In genomic region chr14:22588419-22589095, GRCh38 we compare ENCODE assay signal across 8 cellular contexts. TPM values are rescaled to one million over a fixed set of nuclear protein-coding genes. Genes with fewer than 3 reads are reported as not detected.
DNase-seq lines count a peak whose midpoint lies in the region; ATAC-seq, FAIRE-seq and TF ChIP-seq lines count a peak whose summit lies in the region.

No MANE protein-coding gene starts in this region.

- H3K9me3 Mint-ChIP-seq in activated CD8-positive, alpha-beta memory T cell treated with anti-CD3 and anti-CD28 coated beads, Interleukin-2, amount 10 ng/mL, durations not matched to agents 7 days and 5 days (ENCODE audit: low read depth) = no peaks in the 10 kb centered on the region
- H3K9me3 Mint-ChIP-seq in activated naive CD8-positive, alpha-beta T cell treated with anti-CD3 and anti-CD28 coated beads for 36 hours = no peaks in the 10 kb centered on the region

- peaks cover 64% of the 10 kb centered on the region for H3K4me1 Mint-ChIP-seq in activated CD8-positive, alpha-beta memory T cell treated with anti-CD3 and anti-CD28 coated beads, Interleukin-2, amount 10 ng/mL, durations not matched to agents 7 days and 5 days
- peaks cover 75% of the 10 kb centered on the region for H3K4me1 Mint-ChIP-seq in activated naive CD8-positive, alpha-beta T cell treated with anti-CD3 and anti-CD28 coated beads for 36 hours

- peak overlapping the region; percentile 100 for H3K27ac Mint-ChIP-seq in activated CD8-positive, alpha-beta memory T cell treated with anti-CD3 and anti-CD28 coated beads, Interleukin-2, amount 10 ng/mL, durations not matched to agents 7 days and 5 days
- peak overlapping the region; percentile 99 for H3K27ac Mint-ChIP-seq in activated naive CD8-positive, alpha-beta T cell treated with anti-CD3 and anti-CD28 coated beads for 36 hours

- no peaks in the 10 kb centered on the region for H4K20me1 ChIP-seq in HepG2 (ENCODE audit: insufficient read depth, low read length)

- peaks cover 2% of the 10 kb centered on the region for H3K27me3 Mint-ChIP-seq in activated CD8-positive, alpha-beta memory T cell treated with anti-CD3 and anti-CD28 coated beads, Interleukin-2, amount 10 ng/mL, durations not matched to agents 7 days and 5 days
- H3K27me3 Mint-ChIP-seq in activated naive CD8-positive, alpha-beta T cell treated with anti-CD3 and anti-CD28 coated beads for 36 hours = peaks cover 4% of the 10 kb centered on the region

- peaks cover 48% of the 10 kb centered on the region for H3K79me2 ChIP-seq in HepG2 (ENCODE audit: insufficient read depth, low read length)

- peaks cover 0 to 16% of the 10 kb centered on the region in 2 experiments; a peak in 2 of 5 replicates for H3K27me3 ChIP-seq in HepG2 (ENCODE audit: control insufficient read depth in 1 of 2, insufficient read depth in 2 of 2, low read length in 2 of 2)
- no peaks in the 10 kb centered on the region for H3K27me3 ChIP-seq in tibial nerve

- H3K4me1 ChIP-seq in HepG2 (ENCODE audit: insufficient read depth, low read length) = peaks cover 56% of the 10 kb centered on the region
- H3K4me1 ChIP-seq in tibial nerve = peaks cover 0 to 56% (median 9%) of the 10 kb centered on the region in 4 donors

- peak overlapping the region; percentile 85 to 92 (median 86) for H3K4me3 ChIP-seq in HepG2 (replicated peaks in 1 of 3; ENCODE audit: insufficient read depth in 1 of 3, low read depth in 2 of 3, low read length in 3 of 3)
- peak overlapping the region; percentile 41 to 83 (median 67) for H3K4me3 ChIP-seq in tibial nerve

- H3K4me3 Mint-ChIP-seq in activated CD8-positive, alpha-beta memory T cell treated with anti-CD3 and anti-CD28 coated beads, Interleukin-2, amount 10 ng/mL, durations not matched to agents 7 days and 5 days = peak overlapping the region; percentile 86
- peak overlapping the region; percentile 98 for H3K4me3 Mint-ChIP-seq in activated naive CD8-positive, alpha-beta T cell treated with anti-CD3 and anti-CD28 coated beads for 36 hours

- WGBS in HepG2 (ENCODE audit: low lambda C conversion rate) = under 1% methylated on average over 17 of the region's 17 CpGs
- 1 to 4% methylated on average over 17 of the region's 17 CpGs for WGBS in tibial nerve, 2 donors

- TF ChIP-seq CTCF in HepG2 (CRISPR knock-in tag; IDR thresholded peaks at IDR 0.05) (peak; percentile 14; the same call in 1 of the 2 replicates), tibial nerve (IDR thresholded peaks at IDR 0.05) (no peak)

- H3K9me3 ChIP-seq in HepG2 (ENCODE audit: low read length) (no peaks in the 10 kb centered on the region), tibial nerve (no peaks in the 10 kb centered on the region)

- peak overlapping the region; percentile 84 for H3K4me2 ChIP-seq in HepG2 (ENCODE audit: low read depth, low read length)

- intact Hi-C loops in HepG2 (cut with micrococcal nuclease; ENCODE audit: unreplicated experiment) = loop anchor here (1.0 to 10.0 kb wide), 5 partner anchors 10 to 1856 kb away; partner anchors contain the start of genes ABHD4 and SDR39U1

- 0 out of 2 replicates have a peak, but pooled peaks have one; percentile 5 for TF ChIP-seq RAD21 in HepG2 (CRISPR knock-in tag; IDR thresholded peaks at IDR 0.05)

- in situ Hi-C loops in HepG2 (cut with HindIII; ENCODE audit: extremely low pct_ligation_motif_present, low pct_unique_long_range_greater_than_20kb) = loop anchor here (25.0 kb wide), 1 partner anchor 1524 kb away; the partner anchor contains the start of genes DCAF11 and NRL

- TF ChIP-seq EP300 in HepG2 (IDR thresholded peaks at IDR 0.05; ENCODE audit: low read depth in 2 of 2, low read length in 2 of 2) (no peak), HepG2 (CRISPR knock-in tag; IDR thresholded peaks at IDR 0.05; ENCODE audit: borderline replicate concordance) (no peak), tibial nerve (IDR thresholded peaks at IDR 0.05) (no peak)

- no peak for FAIRE-seq in HepG2 (lab: Jason Lieb, UNC)

- TSS peak; percentile 81 for BruUV-seq in HepG2 (replicated peaks; lab: Mats Ljungman, UMichigan)

- H3K9ac ChIP-seq in HepG2 (ENCODE audit: insufficient read depth, low read depth, low read length) = peak overlapping the region; percentile 90

- peaks cover 12% of the 10 kb centered on the region for H3K36me3 Mint-ChIP-seq in activated CD8-positive, alpha-beta memory T cell treated with anti-CD3 and anti-CD28 coated beads, Interleukin-2, amount 10 ng/mL, durations not matched to agents 7 days and 5 days
- peaks cover 29% of the 10 kb centered on the region for H3K36me3 Mint-ChIP-seq in activated naive CD8-positive, alpha-beta T cell treated with anti-CD3 and anti-CD28 coated beads for 36 hours

- peaks cover 3 to 14% of the 10 kb centered on the region in 2 experiments for H3K36me3 ChIP-seq in HepG2 (replicated peaks in 1 of 2; ENCODE audit: control insufficient read depth in 1 of 2, insufficient read depth in 2 of 2, low read length in 2 of 2)
- peaks cover 0 to 5% (median 0%) of the 10 kb centered on the region in 3 donors for H3K36me3 ChIP-seq in tibial nerve

- no peak for DNase-seq in activated CD8-positive, alpha-beta memory T cell treated with anti-CD3 and anti-CD28 coated beads, Interleukin-2, amount 10 ng/mL, durations not matched to agents 7 days and 5 days
- no peak for DNase-seq in activated CD8-positive, alpha-beta memory T cell treated with anti-CD3 and anti-CD28 coated beads, Interleukin-2, amount 50 U/mL, for 48 hours
- DNase-seq in activated naive CD8-positive, alpha-beta T cell treated with anti-CD3 and anti-CD28 coated beads for 36 hours = no peak
- DNase-seq in HepG2 (ENCODE audit: low spot score) (no peak), tibial nerve (ENCODE audit: low spot score in 2 of 2) (no peak), NCI-H2171 treated with DMSO at 0.1 percent for 48 hours (lab: John Stamatoyannopoulos, UW) (no peak)

- H2AFZ ChIP-seq in HepG2 (ENCODE audit: low read length) = peak overlapping the region; percentile 48

- POLR2A ChIA-PET in HepG2 (lab: Yijun Ruan, JAX) = interaction anchor here (0.8 to 4.0 kb wide), 36 partner anchors 11 to 1853 kb away, joined by 3 to 139 read pairs (median 6); partner anchors contain the start of genes ABHD4, ACIN1, C14orf119 and HAUS4

- TF ChIP-seq POLR2A in HepG2 (IDR thresholded peaks at IDR 0.05; ENCODE audit: insufficient read depth in 1 of 2, low read depth in 2 of 2, low read length in 2 of 2) (no peak), tibial nerve (IDR thresholded peaks at IDR 0.05) (no peak)

- ATAC-seq in activated CD8-positive, alpha-beta memory T cell treated with anti-CD3 and anti-CD28 coated beads, Interleukin-2, amount 10 ng/mL, durations not matched to agents 7 days and 5 days = no peak
- no peak for ATAC-seq in HepG2
- ATAC-seq in GM19397 (IDR thresholded peaks at IDR 0.05; ENCODE audit: unreplicated experiment) = no peak
- no peak for ATAC-seq in GM18519 (IDR thresholded peaks at IDR 0.05; ENCODE audit: low FRiP score, unreplicated experiment)

- CTCF ChIA-PET in activated CD8-positive, alpha-beta memory T cell treated with anti-CD3 and anti-CD28 coated beads, Interleukin-2, amount 10 ng/mL, durations not matched to agents 7 days and 5 days (lab: Charles Lee) = interaction anchor here (0.6 to 14.7 kb wide), 21 partner anchors 10 to 764 kb away, joined by 3 to 172 read pairs (median 6); partner anchors contain the start of genes ABHD4 and OXA1L
- CTCF ChIA-PET in HepG2 (lab: Yijun Ruan, JAX; ENCODE audit: low intra/inter-chr PET ratio, low total read pairs) = interaction anchor here (2.3 to 2.8 kb wide), 2 partner anchors 19 to 32 kb away, joined by 16 to 21 read pairs; no protein-coding TSS in a partner anchor

- H3K27ac ChIP-seq in HepG2 (ENCODE audit: extremely low read length, insufficient read depth, low read length) (peak overlapping the region; percentile 72), tibial nerve (peak overlapping the region; percentile 86 to 98 (median 88))

RNA-seq across cellular contexts. Expression of gene DAD1, which starts 0.5 kb away (rescaled TPM):
- total RNA-seq in activated CD8-positive, alpha-beta memory T cell treated with anti-CD3 and anti-CD28 coated beads, Interleukin-2, amount 10 ng/mL, durations not matched to agents 7 days and 5 days = 100 to 1,000 TPM; 115 to 185 TPM
- total RNA-seq in activated naive CD8-positive, alpha-beta T cell treated with anti-CD3 and anti-CD28 coated beads for 36 hours = 100 to 1,000 TPM; 197 to 208 TPM
- total RNA-seq in HepG2 (2016; rRNA removed; fragmentation: Illumina TruSeq; extraction: Trizol) (385 and 558 TPM in 2 replicates), tibial nerve (100 to 1,000 TPM; 128 to 254 (median 198) TPM)
- 148 and 149 TPM in 2 replicates for total RNA-seq in HepG2 (2016; cell fraction: cytosol; rRNA removed; fragmentation: Illumina TruSeq; extraction: Trizol; ENCODE audit: low read depth)
- total RNA-seq in HepG2 (2016; cell fraction: insoluble cytoplasmic fraction; rRNA removed; fragmentation: Illumina TruSeq; extraction: Trizol) = 449 and 577 TPM in 2 replicates
- total RNA-seq in HepG2 (2016; cell fraction: membrane; rRNA removed; fragmentation: Illumina TruSeq; extraction: Trizol) = 133 and 150 TPM in 2 replicates
- total RNA-seq in HepG2 (2016; cell fraction: nucleus; rRNA removed; fragmentation: Illumina TruSeq; extraction: Trizol) = 382 and 439 TPM in 2 replicates
- polyA plus RNA-seq in HepG2 (2011; rRNA removed) = 508 and 626 TPM in 2 replicates
- 1,110 and 1,232 TPM in 2 replicates for polyA plus RNA-seq in HepG2 (2011; cell fraction: cytosol; rRNA removed)
- polyA plus RNA-seq in HepG2 (2011; cell fraction: nucleus; rRNA removed) = 187 and 222 TPM in 2 replicates
- polyA plus RNA-seq in HepG2 (2012) = 327 and 493 TPM in 2 replicates
- polyA plus RNA-seq in HepG2 (2016; cell fraction: cytosol; fragmentation: Illumina TruSeq; extraction: Trizol; ENCODE audit: low read depth) = 141 and 152 TPM in 2 replicates
- polyA plus RNA-seq in HepG2 (2016; cell fraction: insoluble cytoplasmic fraction; fragmentation: Illumina TruSeq; extraction: Trizol; ENCODE audit: low read depth) = 395 and 434 TPM in 2 replicates
- 122 and 125 TPM in 2 replicates for polyA plus RNA-seq in HepG2 (2016; cell fraction: membrane; fragmentation: Illumina TruSeq; extraction: Trizol; ENCODE audit: low read depth)
- polyA plus RNA-seq in HepG2 (2016; cell fraction: nucleus; fragmentation: Illumina TruSeq; extraction: Trizol; ENCODE audit: insufficient read depth, low read depth) = 602 and 624 TPM in 2 replicates
- polyA minus RNA-seq in HepG2 (2011; rRNA and poly(A)+ RNA removed; ENCODE audit: low replicate concordance) = 261 and 460 TPM in 2 replicates
- polyA minus RNA-seq in HepG2 (2011; cell fraction: cytosol; rRNA and poly(A)+ RNA removed) = 132 TPM in 2 replicates
- polyA minus RNA-seq in HepG2 (2011; cell fraction: nucleus; rRNA and poly(A)+ RNA removed) = 79.2 and 94.7 TPM in 2 replicates

RNA-seq across cellular contexts. Expression of gene ABHD4, which starts 9.5 kb away (rescaled TPM):
- 10 to 100 TPM; 11.8 to 13.8 TPM for total RNA-seq in activated CD8-positive, alpha-beta memory T cell treated with anti-CD3 and anti-CD28 coated beads, Interleukin-2, amount 10 ng/mL, durations not matched to agents 7 days and 5 days
- 1 to 10 TPM; 8.2 to 8.7 TPM for total RNA-seq in activated naive CD8-positive, alpha-beta T cell treated with anti-CD3 and anti-CD28 coated beads for 36 hours
- 16.1 and 22.8 TPM in 2 replicates for total RNA-seq in HepG2 (2016; rRNA removed; fragmentation: Illumina TruSeq; extraction: Trizol)
- total RNA-seq in HepG2 (2016; cell fraction: cytosol; rRNA removed; fragmentation: Illumina TruSeq; extraction: Trizol; ENCODE audit: low read depth) = 1.9 and 2.6 TPM in 2 replicates
- 13.5 and 23.6 TPM in 2 replicates for total RNA-seq in HepG2 (2016; cell fraction: insoluble cytoplasmic fraction; rRNA removed; fragmentation: Illumina TruSeq; extraction: Trizol)
- 5.5 and 6.1 TPM in 2 replicates for total RNA-seq in HepG2 (2016; cell fraction: membrane; rRNA removed; fragmentation: Illumina TruSeq; extraction: Trizol)
- 15.3 and 18.4 TPM in 2 replicates for total RNA-seq in HepG2 (2016; cell fraction: nucleus; rRNA removed; fragmentation: Illumina TruSeq; extraction: Trizol)
- polyA plus RNA-seq in HepG2 (2011; rRNA removed) = 47.5 and 48.1 TPM in 2 replicates
- polyA plus RNA-seq in HepG2 (2011; cell fraction: cytosol; rRNA removed) = 40.5 and 42.2 TPM in 2 replicates
- polyA plus RNA-seq in HepG2 (2011; cell fraction: nucleus; rRNA removed) = 28.4 and 31.8 TPM in 2 replicates
- polyA plus RNA-seq in HepG2 (2012) = 28.4 and 31.9 TPM in 2 replicates
- 4.3 and 5.4 TPM in 2 replicates for polyA plus RNA-seq in HepG2 (2016; cell fraction: cytosol; fragmentation: Illumina TruSeq; extraction: Trizol; ENCODE audit: low read depth)
- 31.7 and 36.0 TPM in 2 replicates for polyA plus RNA-seq in HepG2 (2016; cell fraction: insoluble cytoplasmic fraction; fragmentation: Illumina TruSeq; extraction: Trizol; ENCODE audit: low read depth)
- polyA plus RNA-seq in HepG2 (2016; cell fraction: membrane; fragmentation: Illumina TruSeq; extraction: Trizol; ENCODE audit: low read depth) = 10.4 and 12.8 TPM in 2 replicates
- polyA plus RNA-seq in HepG2 (2016; cell fraction: nucleus; fragmentation: Illumina TruSeq; extraction: Trizol; ENCODE audit: insufficient read depth, low read depth) = 27.4 and 28.0 TPM in 2 replicates
- polyA minus RNA-seq in HepG2 (2011; rRNA and poly(A)+ RNA removed; ENCODE audit: low replicate concordance) = 45.6 and 63.5 TPM in 2 replicates
- polyA minus RNA-seq in HepG2 (2011; cell fraction: cytosol; rRNA and poly(A)+ RNA removed) = 14.6 and 19.0 TPM in 2 replicates
- polyA minus RNA-seq in HepG2 (2011; cell fraction: nucleus; rRNA and poly(A)+ RNA removed) = 26.9 and 36.6 TPM in 2 replicates
- total RNA-seq in tibial nerve = 10 to 100 TPM; 16.1 to 42.4 (median 31.9) TPM

RNA-seq across cellular contexts. Expression of gene OR6J1, which starts 55.6 kb away (rescaled TPM):
- total RNA-seq in activated CD8-positive, alpha-beta memory T cell treated with anti-CD3 and anti-CD28 coated beads, Interleukin-2, amount 10 ng/mL, durations not matched to agents 7 days and 5 days = not detected
- not detected for total RNA-seq in activated naive CD8-positive, alpha-beta T cell treated with anti-CD3 and anti-CD28 coated beads for 36 hours
- total RNA-seq in HepG2 (2016; rRNA removed; fragmentation: Illumina TruSeq; extraction: Trizol) (not detected in 2 replicates), tibial nerve (not detected)
- total RNA-seq in HepG2 (2016; cell fraction: cytosol; rRNA removed; fragmentation: Illumina TruSeq; extraction: Trizol; ENCODE audit: low read depth) = not detected in 2 replicates
- not detected in 2 replicates for total RNA-seq in HepG2 (2016; cell fraction: insoluble cytoplasmic fraction; rRNA removed; fragmentation: Illumina TruSeq; extraction: Trizol)
- total RNA-seq in HepG2 (2016; cell fraction: membrane; rRNA removed; fragmentation: Illumina TruSeq; extraction: Trizol) = not detected in 2 replicates
- not detected in 2 replicates for total RNA-seq in HepG2 (2016; cell fraction: nucleus; rRNA removed; fragmentation: Illumina TruSeq; extraction: Trizol)
- not detected in 2 replicates for polyA plus RNA-seq in HepG2 (2011; rRNA removed)
- polyA plus RNA-seq in HepG2 (2011; cell fraction: cytosol; rRNA removed) = not detected in 2 replicates
- polyA plus RNA-seq in HepG2 (2011; cell fraction: nucleus; rRNA removed) = not detected in 2 replicates
- not detected in 2 replicates for polyA plus RNA-seq in HepG2 (2012)
- not detected in 2 replicates for polyA plus RNA-seq in HepG2 (2016; cell fraction: cytosol; fragmentation: Illumina TruSeq; extraction: Trizol; ENCODE audit: low read depth)
- not detected in 2 replicates for polyA plus RNA-seq in HepG2 (2016; cell fraction: insoluble cytoplasmic fraction; fragmentation: Illumina TruSeq; extraction: Trizol; ENCODE audit: low read depth)
- polyA plus RNA-seq in HepG2 (2016; cell fraction: membrane; fragmentation: Illumina TruSeq; extraction: Trizol; ENCODE audit: low read depth) = not detected in 2 replicates
- polyA plus RNA-seq in HepG2 (2016; cell fraction: nucleus; fragmentation: Illumina TruSeq; extraction: Trizol; ENCODE audit: insufficient read depth, low read depth) = not detected in 2 replicates
- polyA minus RNA-seq in HepG2 (2011; rRNA and poly(A)+ RNA removed; ENCODE audit: low replicate concordance) = not detected in 2 replicates
- polyA minus RNA-seq in HepG2 (2011; cell fraction: cytosol; rRNA and poly(A)+ RNA removed) = not detected in 2 replicates
- polyA minus RNA-seq in HepG2 (2011; cell fraction: nucleus; rRNA and poly(A)+ RNA removed) = not detected in 2 replicates
